1 cellular context compared by ENCODE assay signal in the genomic region with DNA sequence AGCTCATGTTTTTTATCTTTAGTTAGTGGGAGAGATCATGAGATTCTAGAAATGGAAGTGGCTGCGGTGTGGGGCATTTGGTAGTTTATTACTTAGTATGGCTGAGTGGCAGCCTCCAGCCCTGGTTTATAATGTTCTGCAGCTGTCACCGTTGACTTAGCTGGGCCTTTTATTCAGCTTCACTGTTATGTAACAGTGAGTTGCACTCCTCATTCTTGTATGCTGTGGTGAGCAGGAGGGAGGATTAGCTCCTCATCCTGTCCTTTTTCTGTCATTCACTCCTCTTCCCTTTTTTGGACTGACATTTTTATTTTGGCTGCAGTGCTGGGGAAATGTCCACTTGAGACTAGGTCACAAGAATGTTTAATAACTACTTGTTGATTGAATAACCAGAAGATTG.
TF ChIP-seq lines count a peak whose summit lies in the region.

No MANE protein-coding gene starts in this region.

TF ChIP-seq in HepG2, 621 proteins besides CTCF, POLR2A, EP300 and RAD21:
- TF ChIP-seq NFE2L2 (IDR thresholded peaks at IDR 0.05; ENCODE audit: low read length) (no peak), MATR3 (CRISPR knock-in tag; IDR thresholded peaks at IDR 0.05) (no peak), ZNF292 (CRISPR knock-in tag; IDR thresholded peaks at IDR 0.05; ENCODE audit: borderline replicate concordance, low read depth) (no peak), TOPORS (CRISPR knock-in tag; IDR thresholded peaks at IDR 0.05) (no peak), SMAD9 (CRISPR knock-in tag; IDR thresholded peaks at IDR 0.05) (no peak)
